ENCODE assay signal across 1 cellular context in the genomic region with DNA sequence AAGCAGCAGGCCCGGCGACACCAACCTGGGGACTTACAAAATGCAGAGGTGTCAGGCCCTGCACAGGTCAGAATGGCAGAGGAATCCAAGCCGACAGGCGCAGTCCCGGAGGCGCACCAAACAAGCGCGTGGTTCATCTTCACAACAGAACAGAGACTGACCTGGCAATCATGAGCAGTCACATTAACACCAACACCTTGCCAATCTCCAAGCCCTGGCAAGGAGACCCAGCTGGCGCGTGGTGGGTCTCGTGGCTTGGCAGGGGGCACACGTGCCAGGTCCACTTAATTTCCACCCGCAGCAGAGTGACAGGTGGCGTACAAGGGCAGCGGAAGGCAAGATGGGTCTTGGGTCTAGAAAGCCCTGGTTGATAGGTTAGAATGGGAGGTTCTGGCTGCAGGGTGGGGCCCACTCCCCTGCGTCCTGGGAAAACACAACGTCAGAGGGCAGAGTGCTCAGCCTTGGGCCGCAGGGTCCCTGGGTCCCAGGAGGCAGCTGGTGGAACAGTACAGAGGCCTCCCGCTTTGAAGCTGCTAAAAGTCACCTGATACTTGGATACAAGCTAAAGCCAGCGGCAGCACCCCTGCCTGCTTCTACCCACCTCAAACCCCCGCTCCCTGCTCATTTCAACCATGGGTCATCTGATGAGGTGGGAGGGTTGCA.
TF ChIP-seq lines count a peak whose summit lies in the region.

No MANE protein-coding gene starts in this region.

TF ChIP-seq in H1, 55 proteins besides CTCF, POLR2A, EP300 and RAD21:
- TF ChIP-seq MAFK (IDR thresholded peaks at IDR 0.05; ENCODE audit: low read depth, low read length) = no peak
- TF ChIP-seq RXRA (IDR thresholded peaks at IDR 0.05; ENCODE audit: insufficient read depth, low read depth, low read length) = no peak
- TF ChIP-seq SP2 (IDR thresholded peaks at IDR 0.05; ENCODE audit: low read length) = no peak
- TF ChIP-seq BACH1 (IDR thresholded peaks at IDR 0.05; ENCODE audit: low read length) = no peak
- TF ChIP-seq SIX5 (IDR thresholded peaks at IDR 0.05; ENCODE audit: low read depth, low read length) = no peak
- no peak for TF ChIP-seq TAF7 (optimal IDR thresholded peaks at IDR 0.05; ENCODE audit: borderline replicate concordance, low read depth, low read length)
- TF ChIP-seq ZNF274 (IDR thresholded peaks at IDR 0.05; ENCODE audit: borderline replicate concordance, extremely low read depth, low read length) = no peak
- TF ChIP-seq KDM1A (IDR thresholded peaks at IDR 0.05; ENCODE audit: borderline replicate concordance, low read length) = no peak
- no peak for TF ChIP-seq POLR2AphosphoS5 (IDR thresholded peaks at IDR 0.05; ENCODE audit: low read depth, low read length)
- TF ChIP-seq JUND (IDR thresholded peaks at IDR 0.05; ENCODE audit: low read length) = no peak
- TF ChIP-seq GTF2F1 (IDR thresholded peaks at IDR 0.05; ENCODE audit: borderline replicate concordance, low read depth, low read length) = no peak
- TF ChIP-seq CBX8 (IDR thresholded peaks at IDR 0.05; ENCODE audit: borderline replicate concordance, low read depth, low read length) = no peak
- no peak for TF ChIP-seq YY1 (IDR thresholded peaks at IDR 0.05; ENCODE audit: low read depth, low read length)
- TF ChIP-seq FOSL1 (IDR thresholded peaks at IDR 0.05; ENCODE audit: insufficient read depth, low read depth, low read length) = no peak
- no peak for TF ChIP-seq HDAC2 (IDR thresholded peaks at IDR 0.05; ENCODE audit: borderline replicate concordance in 1 of 2, low read depth in 2 of 2, low read length in 2 of 2)
- TF ChIP-seq NRF1 (IDR thresholded peaks at IDR 0.05; ENCODE audit: low read depth, low read length) = no peak
TF ChIP-seq in H1: peak in this region for 0.
